ENCODE assay signal across 8 cellular contexts in genomic region chr6:29887819-29888581, GRCh38. TPM values are rescaled to one million over a fixed set of nuclear protein-coding genes. Genes with fewer than 3 reads are reported as not detected.
DNase-seq lines count a peak whose midpoint lies in the region; ATAC-seq, FAIRE-seq and TF ChIP-seq lines count a peak whose summit lies in the region.

No MANE protein-coding gene starts in this region.

- H3K4me2 ChIP-seq in endothelial cell of umbilical vein (ENCODE audit: insufficient read depth, low read length) = peak overlapping the region; percentile 76

- CTCF ChIA-PET in endothelial cell of umbilical vein (lab: Charles Lee) = interaction anchor here (1.5 kb wide), 1 partner anchor 23 kb away, joined by 3 read pairs; no protein-coding TSS in a partner anchor

- no peak for FAIRE-seq in endothelial cell of umbilical vein (lab: Jason Lieb, UNC)

- no peaks in the 10 kb centered on the region for H3K9me1 ChIP-seq in endothelial cell of umbilical vein (replicated peaks; ENCODE audit: control insufficient read depth, extremely low read depth, insufficient read depth, low read length)

- H3K4me1 ChIP-seq in endothelial cell of umbilical vein (ENCODE audit: control insufficient read depth, extremely low read depth, insufficient read depth, low read length) (peaks cover 5% of the 10 kb centered on the region), mucosa of descending colon (ENCODE audit: low read depth) (peaks cover 11% of the 10 kb centered on the region)

- DNase-seq in G401 (ENCODE audit: low spot score) (peak; percentile 48), MG63 (peak; percentile 66), endothelial cell of umbilical vein (ENCODE audit: low read depth, low spot score) (peak; percentile 10), mucosa of descending colon (peak; percentile 93 to 95 (median 94)), NCI-H1694 (lab: John Stamatoyannopoulos, UW) (no peak)
- peak; percentile 35 for DNase-seq in activated CD8-positive, alpha-beta memory T cell treated with anti-CD3 and anti-CD28 coated beads, Interleukin-2, amount 50 U/mL, for 24 hours (ENCODE audit: extremely low read depth)
- peak; percentile 65 for DNase-seq in stimulated activated CD8-positive, alpha-beta memory T cell treated with anti-CD3 and anti-CD28 coated beads, Interleukin-4, amount 100 ng/mL, for 24 hours (ENCODE audit: low read depth)

- H2AFZ ChIP-seq in endothelial cell of umbilical vein (ENCODE audit: low read depth, low read length) = peak overlapping the region; percentile 91

- BruUV-seq in endothelial cell of umbilical vein (replicated peaks; lab: Mats Ljungman, UMichigan) = no TSS peak

- in situ Hi-C loops in G401 (cut with HindIII; ENCODE audit: low sequenced_read_pairs) = no loop called here

- H3K4me3 ChIP-seq in MG63 (peak overlapping the region; percentile 56), endothelial cell of umbilical vein (replicated peaks in 1 of 3; ENCODE audit: insufficient read depth in 1 of 3, low read depth in 1 of 3, low read length in 3 of 3) (peak overlapping the region; percentile 43 to 53 (median 46)), mucosa of descending colon (peak overlapping the region; percentile 55)

- H3K36me3 ChIP-seq in MG63 = no peaks in the 10 kb centered on the region
- no peaks in the 10 kb centered on the region for H3K36me3 ChIP-seq in endothelial cell of umbilical vein (ENCODE audit: control insufficient read depth in 2 of 2, extremely low read depth in 1 of 2, insufficient read depth in 2 of 2, low read length in 2 of 2)
- no peaks in the 10 kb centered on the region for H3K36me3 ChIP-seq in mucosa of descending colon (ENCODE audit: low read depth)

- no peak for TF ChIP-seq CTCF in endothelial cell of umbilical vein (IDR thresholded peaks at IDR 0.05; ENCODE audit: extremely low read depth in 1 of 2, insufficient read depth in 1 of 2, low read depth in 1 of 2, low read length in 2 of 2)
- TF ChIP-seq CTCF in mucosa of descending colon (IDR thresholded peaks at IDR 0.05) = no peak

- ATAC-seq in GM21717 (IDR thresholded peaks at IDR 0.05; ENCODE audit: unreplicated experiment) (peak; percentile 65), mucosa of descending colon (peak; percentile 88)

- POLR2A ChIA-PET in endothelial cell of umbilical vein (lab: Charles Lee) = no interaction called here

- dilution Hi-C loops in endothelial cell of umbilical vein (cut with MboI; ENCODE audit: extremely low pct_ligation_motif_present, low sequenced_read_pairs) = no loop called here

- H3K79me2 ChIP-seq in endothelial cell of umbilical vein (ENCODE audit: control insufficient read depth, insufficient read depth, low read length) = no peaks in the 10 kb centered on the region

- H3K9me3 ChIP-seq in MG63 (no peaks in the 10 kb centered on the region), endothelial cell of umbilical vein (replicated peaks; ENCODE audit: control insufficient read depth, insufficient read depth, low read length) (no peaks in the 10 kb centered on the region), mucosa of descending colon (no peaks in the 10 kb centered on the region)

- peak overlapping the region; percentile 16 for H3K9ac ChIP-seq in endothelial cell of umbilical vein (replicated peaks; ENCODE audit: extremely low read depth, insufficient read depth, low read length)

- H4K20me1 ChIP-seq in endothelial cell of umbilical vein (replicated peaks; ENCODE audit: control insufficient read depth, extremely low read depth, insufficient read depth, low read length) = no peaks in the 10 kb centered on the region

- TF ChIP-seq POLR2A in endothelial cell of umbilical vein (IDR thresholded peaks at IDR 0.05; ENCODE audit: low read depth, low read length) = no peak

- intact Hi-C loops in endothelial cell of umbilical vein (cut with micrococcal nuclease) (loop anchor here (1.0 to 5.0 kb wide), 4 partner anchors 41 to 135 kb away; no protein-coding TSS in a partner anchor), mucosa of descending colon (cut with DNase I, micrococcal nuclease) (no loop called here)

- no peaks in the 10 kb centered on the region for H3K27me3 ChIP-seq in MG63
- peaks cover 19 to 22% of the 10 kb centered on the region in 2 experiments for H3K27me3 ChIP-seq in endothelial cell of umbilical vein (ENCODE audit: control insufficient read depth in 2 of 2, insufficient read depth in 2 of 2, low read length in 2 of 2)

- no peak overlapping the region for H3K27ac ChIP-seq in endothelial cell of umbilical vein (ENCODE audit: insufficient read depth, low read depth, low read length)

TF ChIP-seq in endothelial cell of umbilical vein, 7 proteins besides CTCF, POLR2A, EP300 and RAD21:
- TF ChIP-seq EZH2 (IDR thresholded peaks at IDR 0.05; ENCODE audit: borderline replicate concordance, low read depth, low read length, severe bottlenecking) = peak; percentile 85
- no peak for TF ChIP-seq JUN (IDR thresholded peaks at IDR 0.05; ENCODE audit: borderline replicate concordance, insufficient read depth, insufficient read length, low read depth)
- TF ChIP-seq POLR2AphosphoS5 (IDR thresholded peaks at IDR 0.05; ENCODE audit: insufficient read depth, low read depth, low read length) = no peak
TF ChIP-seq in endothelial cell of umbilical vein: peak in this region for 1.

RNA-seq across cellular contexts. Expression of gene HLA-A, which starts 54.3 kb away (rescaled TPM):
- 59.4 and 61.4 TPM in 2 replicates for total RNA-seq in G401 (2014; rRNA removed; shearing (Covaris generic))
- total RNA-seq in MG63 (2014; rRNA removed; shearing (Covaris generic); ENCODE audit: low replicate concordance) = 139 and 315 TPM in 2 replicates
- 153 and 294 TPM in 2 replicates for total RNA-seq in endothelial cell of umbilical vein
- polyA plus RNA-seq in endothelial cell of umbilical vein = 822 and 905 TPM in 2 replicates
- 512 and 643 TPM in 2 replicates for polyA plus RNA-seq in endothelial cell of umbilical vein (2011; cell fraction: cytosol; rRNA removed)
- polyA plus RNA-seq in endothelial cell of umbilical vein (2011; cell fraction: nucleus; rRNA removed) = 369 and 390 TPM in 2 replicates
- polyA plus RNA-seq in endothelial cell of umbilical vein (2012) = 170 and 221 TPM in 2 replicates
- 325 and 350 TPM in 2 replicates for polyA minus RNA-seq in endothelial cell of umbilical vein
- 182 TPM for polyA minus RNA-seq in endothelial cell of umbilical vein (2011; cell fraction: cytosol; rRNA and poly(A)+ RNA removed)
- polyA minus RNA-seq in endothelial cell of umbilical vein (2011; cell fraction: nucleus; rRNA and poly(A)+ RNA removed) = 53.4 and 89.2 TPM in 2 replicates
- total RNA-seq in mucosa of descending colon = 1,000 to 10,000 TPM in 2 of 3 donors, 100 to 1,000 TPM in 1; 833 to 1,988 (median 1,901) TPM
